ENCODE assay signal across 19 cellular contexts in genomic region chr7:101560856-101561255, GRCh38.
"Had no signal": no experiment of that assay in that cellular context is flagged by ENCODE, and none has a peak within 500 bp of the region (broad histone marks: within the 10 kb centered on the region; RNA-seq: fewer than 3 reads in every experiment).

No MANE protein-coding gene starts in this region.

- DNase-seq: activated CD4-positive, alpha-beta T cell treated with anti-CD3 and anti-CD28 coated beads, Interleukin-2, amount 10 ng/mL, durations not matched to agents 24 days and 14 days; activated CD4-positive, CD25-positive, alpha-beta regulatory T cell; activated CD8-positive, alpha-beta T cell treated with anti-CD3 and anti-CD28 coated beads, Interleukin-2, amount 10 ng/mL, durations not matched to agents 7 days and 5 days; activated naive CD4-positive, alpha-beta T cell; anterior cingulate cortex; brain microvascular endothelial cell; left ventricle myocardium superior; mesenchymal stem cell; stimulated activated CD4-positive, alpha-beta T cell treated with anti-CD3 and anti-CD28 coated beads, Interleukin-15, amount 100 ng/mL, for 24 hours; stimulated activated CD4-positive, alpha-beta T cell treated with anti-CD3 and anti-CD28 coated beads, Interleukin-4, amount 100 ng/mL, for 1 hour; stimulated activated naive CD4-positive, alpha-beta T cell; substantia nigra; SW 1271; trophoblast cell had no signal

- H3K27me3 Mint-ChIP-seq: activated CD4-positive, alpha-beta T cell treated with anti-CD3 and anti-CD28 coated beads, Interleukin-2, amount 10 ng/mL, durations not matched to agents 24 days and 14 days had no signal

- H3K4me3 ChIP-seq: gastroesophageal sphincter, right atrium auricular region, skin epidermis had no signal

- H3K36me3 ChIP-seq: brain microvascular endothelial cell, gastroesophageal sphincter, right atrium auricular region had no signal

- ATAC-seq: activated CD8-positive, alpha-beta T cell treated with anti-CD3 and anti-CD28 coated beads, Interleukin-2, amount 10 ng/mL, durations not matched to agents 7 days and 5 days; gastroesophageal sphincter; left ventricle myocardium superior; natural killer cell treated with Interleukin-12 subunit alpha and Interleukin-12 subunit beta and Interleukin-15 and Interleukin-18, amount 100 ng/mL, for 72 hours had no signal

- H3K36me3 Mint-ChIP-seq: natural killer cell treated with Interleukin-12 subunit alpha and Interleukin-12 subunit beta and Interleukin-15 and Interleukin-18, amount 100 ng/mL, for 72 hours had no signal

- H3K27me3 ChIP-seq: right atrium auricular region had no signal

- H3K4me3 Mint-ChIP-seq: activated CD4-positive, alpha-beta T cell treated with anti-CD3 and anti-CD28 coated beads, Interleukin-2, amount 10 ng/mL, durations not matched to agents 24 days and 14 days; activated CD8-positive, alpha-beta T cell treated with anti-CD3 and anti-CD28 coated beads, Interleukin-2, amount 10 ng/mL, durations not matched to agents 7 days and 5 days; natural killer cell treated with Interleukin-12 subunit alpha and Interleukin-12 subunit beta and Interleukin-15 and Interleukin-18, amount 100 ng/mL, for 72 hours; T-helper 2 cell treated with Interferon-gamma antibody and Interleukin-4, amounts not matched to agents 5 μg/mL and 100 μg/mL, for 36 hours had no signal

- H3K9me3 Mint-ChIP-seq: activated CD4-positive, alpha-beta T cell treated with anti-CD3 and anti-CD28 coated beads, Interleukin-2, amount 10 ng/mL, durations not matched to agents 24 days and 14 days; natural killer cell treated with Interleukin-12 subunit alpha and Interleukin-12 subunit beta and Interleukin-15 and Interleukin-18, amount 100 ng/mL, for 72 hours; T-helper 2 cell treated with Interferon-gamma antibody and Interleukin-4, amounts not matched to agents 5 μg/mL and 100 μg/mL, for 36 hours had no signal
